ENCODE assay signal across 26 cellular contexts in the genomic region with DNA sequence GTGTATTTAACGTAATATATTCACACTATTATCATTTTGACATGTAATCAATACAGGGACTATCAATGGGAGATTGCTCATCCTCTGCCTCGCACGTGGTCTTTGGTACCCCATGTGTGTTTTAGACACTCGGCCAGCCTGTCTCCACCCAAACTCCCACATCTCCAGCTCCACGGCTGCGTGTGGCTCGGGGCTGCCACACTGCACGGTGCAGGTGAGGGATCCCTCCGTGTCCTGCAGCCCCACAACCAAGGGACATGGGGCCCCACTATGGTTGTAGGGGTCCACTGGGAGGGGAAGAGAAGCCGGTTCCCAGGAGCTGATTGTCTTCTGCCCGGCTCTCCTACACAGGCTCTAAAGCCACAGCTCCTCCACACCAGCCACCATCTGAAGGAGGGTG.
"Had no signal": no experiment of that assay in that cellular context is flagged by ENCODE, and none has a peak within 500 bp of the region (broad histone marks: within the 10 kb centered on the region; RNA-seq: fewer than 3 reads in every experiment).

No MANE protein-coding gene starts in this region.

- H3K27me3 ChIP-seq: testis, thyroid gland, upper lobe of left lung, uterus, vagina had no signal

- H3K27ac ChIP-seq: stomach, suprapubic skin, testis, thoracic aorta, thyroid gland, tibial artery, tibial nerve, transverse colon, upper lobe of left lung, upper lobe of right lung, uterus, vagina had no signal

- H3K36me3 ChIP-seq: stomach, suprapubic skin, thoracic aorta, thyroid gland, tibial artery, tibial nerve, transverse colon, upper lobe of left lung, upper lobe of right lung, uterus, vagina had no signal

- H3K4me3 ChIP-seq: stomach, suprapubic skin, testis, thoracic aorta, thyroid gland, tibial artery, tibial nerve, transverse colon, upper lobe of left lung, upper lobe of right lung, uterus, vagina had no signal

- ATAC-seq: stimulated activated effector memory CD8-positive, alpha-beta T cell treated with anti-CD3 and anti-CD28 coated beads, Interleukin-12 subunit alpha, Interleukin-12 subunit beta, amount 100 ng/mL, for 72 hours; stimulated activated memory B cell treated with anti-CD40 and anti-IgM and Interleukin-4, amounts not matched to agents 10 μg/mL and 1 μg/mL and 100 μg/mL, for 72 hours; stimulated activated naive B cell treated with anti-CD40 and anti-IgM and Interleukin-4, amounts not matched to agents 10 μg/mL and 1 μg/mL and 100 μg/mL, for 72 hours; stimulated activated naive CD8-positive, alpha-beta T cell treated with anti-CD3 and anti-CD28 coated beads, Interleukin-15, amount 100 ng/mL, for 72 hours; stimulated activated naive CD8-positive, alpha-beta T cell treated with anti-CD3 and anti-CD28 coated beads, Interleukin-15, Interleukin-2, amounts not matched to agents 100 U/mL and 50 U/mL, for 24 hours; upper lobe of right lung had no signal

- H3K9me3 ChIP-seq: stomach, suprapubic skin, testis, thoracic aorta, thyroid gland, tibial artery, transverse colon, upper lobe of left lung, upper lobe of right lung, uterus, vagina had no signal

- FAIRE-seq: urothelium cell line had no signal

- H3K4me1 ChIP-seq: stomach, testis, thyroid gland, tibial artery, transverse colon, upper lobe of left lung, upper lobe of right lung, uterus, vagina had no signal

- DNase-seq: stimulated activated CD4-positive, alpha-beta T cell treated with anti-CD3 and anti-CD28 coated beads, Interleukin-2, amount 100 ng/mL, for 48 hours; stimulated activated CD4-positive, alpha-beta T cell treated with anti-CD3 and anti-CD28 coated beads, Interleukin-4, amount 100 ng/mL, for 1 hour; stimulated activated CD4-positive, alpha-beta T cell treated with anti-CD3 and anti-CD28 coated beads, Interleukin-4, amount 100 ng/mL, for 24 hours; stimulated activated CD4-positive, alpha-beta T cell treated with anti-CD3 and anti-CD28 coated beads, Interleukin-4, amount 100 ng/mL, for 4 hours; stimulated activated CD8-positive, alpha-beta memory T cell treated with anti-CD3 and anti-CD28 coated beads, Interleukin-4, amount 100 ng/mL, for 48 hours; stimulated activated naive B cell treated with anti-CD40 and anti-IgM and Interleukin-4, amounts not matched to agents 10 μg/mL and 1 μg/mL and 100 μg/mL, for 72 hours; stimulated activated naive CD4-positive, alpha-beta T cell; stimulated activated naive CD4-positive, alpha-beta T cell treated with Interleukin-2 at 50 U/mL for 16 hours; stimulated activated naive CD8-positive, alpha-beta T cell treated with anti-CD3 and anti-CD28 coated beads, Interleukin-15, amount 100 ng/mL, for 72 hours; stimulated activated naive CD8-positive, alpha-beta T cell treated with anti-CD3 and anti-CD28 coated beads, Interleukin-15, Interleukin-2, amounts not matched to agents 100 U/mL and 50 U/mL, for 24 hours; stomach; testis; thyroid gland; tibial artery; transverse colon; trophoblast cell; upper lobe of right lung; uterus had no signal
